In genomic region chr17:68598545-68598961, GRCh38 we compare ENCODE assay signal across 19 cellular contexts. TPM values are rescaled to one million over a fixed set of nuclear protein-coding genes. Genes with fewer than 3 reads are reported as not detected.
DNase-seq lines count a peak whose midpoint lies in the region; ATAC-seq and TF ChIP-seq lines count a peak whose summit lies in the region.
"Had no signal": no experiment of that assay in that cellular context is flagged by ENCODE, and none has a peak within 500 bp of the region (broad histone marks: within the 10 kb centered on the region; RNA-seq: fewer than 3 reads in every experiment).

No MANE protein-coding gene starts in this region.

- H3K9ac ChIP-seq in HUES64 (ENCODE audit: low read depth, low read length), result no peak overlapping the region
- H3K9ac ChIP-seq: BLaER1, KMS-11, neural progenitor cell had no signal

- H3K27me3 ChIP-seq in HUES64 (ENCODE audit: insufficient read depth, low read length) (peaks cover 41% of the 10 kb centered on the region), muscle layer of duodenum (ENCODE audit: low read depth, low read length) (peaks cover 5% of the 10 kb centered on the region), upper lobe of left lung (peaks cover 0 to 21% (median 0%) of the 10 kb centered on the region in 4 donors), transverse colon (peaks cover 65% of the 10 kb centered on the region)
- H3K27me3 ChIP-seq: ascending aorta had no signal

- in situ Hi-C loops in transverse colon (cut with MboI; ENCODE audit: low pct_ligation_motif_present in 1 of 4, low pct_unique_long_range_greater_than_20kb in 1 of 4, low sequenced_read_pairs in 3 of 4), result no loop called here

- no peaks in the 10 kb centered on the region for H3K36me3 ChIP-seq in HUES64 (ENCODE audit: insufficient read depth, low read length)
- H3K36me3 ChIP-seq in muscle layer of duodenum (ENCODE audit: control insufficient read depth in 1 of 2, insufficient read depth in 2 of 2, low read length in 2 of 2), result no peaks in the 10 kb centered on the region
- H3K36me3 ChIP-seq in upper lobe of left lung, result no peaks in the 10 kb centered on the region
- H3K36me3 ChIP-seq in transverse colon, result no peaks in the 10 kb centered on the region
- H3K36me3 ChIP-seq: ascending aorta, BLaER1, gastrocnemius medialis, neural progenitor cell, WERI-Rb-1 had no signal

- TF ChIP-seq EP300 in upper lobe of left lung (IDR thresholded peaks at IDR 0.05) (no peak), transverse colon (IDR thresholded peaks at IDR 0.05; ENCODE audit: low read depth) (no peak)

- ATAC-seq in upper lobe of left lung (ENCODE audit: low FRiP score in 2 of 2) (no peak), HG03442 (IDR thresholded peaks at IDR 0.05; ENCODE audit: unreplicated experiment) (no peak)

- H3K4me1 ChIP-seq in HUES64 (ENCODE audit: insufficient read depth, low read length) (peaks cover 20% of the 10 kb centered on the region), muscle layer of duodenum (ENCODE audit: control insufficient read depth in 1 of 2, insufficient read depth in 2 of 2, low read length in 2 of 2) (peaks cover 2 to 8% of the 10 kb centered on the region in 2 donors), upper lobe of left lung (peaks cover 22 to 52% (median 36%) of the 10 kb centered on the region in 4 donors), transverse colon (peaks cover 0 to 20% (median 13%) of the 10 kb centered on the region in 4 donors)
- H3K4me1 ChIP-seq: BLaER1 had no signal

- no peak for TF ChIP-seq CTCF in foreskin fibroblast (IDR thresholded peaks at IDR 0.05; ENCODE audit: low read depth, low read length)
- TF ChIP-seq CTCF in upper lobe of left lung (IDR thresholded peaks at IDR 0.05), result no peak
- no peak for TF ChIP-seq CTCF in transverse colon (IDR thresholded peaks at IDR 0.05)

- intact Hi-C loops in transverse colon (cut with DNase I; ENCODE audit: low total_unique reads), result no loop called here

- H3K4me3 ChIP-seq in HUES64 (ENCODE audit: low read length) (peak overlapping the region; percentile 64), foreskin fibroblast (ENCODE audit: low read depth in 1 of 2, low read length in 2 of 2) (peak overlapping the region; percentile 62 to 75), muscle layer of duodenum (ENCODE audit: low read depth in 1 of 2, low read length in 2 of 2) (peak overlapping the region; percentile 30 to 45), upper lobe of left lung (peak overlapping the region in 3 of 4 donors; percentile 64 to 76 (median 69)), transverse colon (peak overlapping the region in 1 of 4 donors; percentile 52)
- H3K4me3 ChIP-seq: ascending aorta, BLaER1, neural progenitor cell had no signal

- WGBS in HUES64, result 91% methylated on average over 4 of the region's 4 CpGs
- 64 to 72% methylated on average over 4 of the region's 4 CpGs for WGBS in upper lobe of left lung, 2 donors
- WGBS in transverse colon (ENCODE audit: low coverage in 1 of 2), 2 donors, result 61 to 71% methylated on average over 4 of the region's 4 CpGs

- H3K27ac ChIP-seq in HUES64 (ENCODE audit: low read depth, low read length), result no peak overlapping the region
- peak overlapping the region; percentile 56 for H3K27ac ChIP-seq in muscle layer of duodenum (ENCODE audit: low read length)
- peak overlapping the region; percentile 87 to 93 (median 90) for H3K27ac ChIP-seq in upper lobe of left lung
- no peak overlapping the region for H3K27ac ChIP-seq in transverse colon
- H3K27ac ChIP-seq: ascending aorta, BLaER1, KMS-11, neural progenitor cell, WERI-Rb-1 had no signal

- H3K9me3 ChIP-seq in HUES64 (ENCODE audit: insufficient read depth, low read depth, low read length) (no peaks in the 10 kb centered on the region), muscle layer of duodenum (ENCODE audit: control insufficient read depth in 1 of 2, low read length in 2 of 2) (no peaks in the 10 kb centered on the region), upper lobe of left lung (no peaks in the 10 kb centered on the region), transverse colon (no peaks in the 10 kb centered on the region)
- H3K9me3 ChIP-seq: ascending aorta, gastrocnemius medialis had no signal

- DNase-seq in foreskin fibroblast (no peak), upper lobe of left lung (no peak), transverse colon (no peak), H4 (ENCODE audit: low spot score) (no peak)
- DNase-seq: activated CD4-positive, alpha-beta memory T cell treated with anti-CD3 and anti-CD28 coated beads, Interleukin-2, amount 10 ng/mL, durations not matched to agents 7 days and 5 days; activated naive CD4-positive, alpha-beta T cell treated with anti-CD3 and anti-CD28 coated beads, Interleukin-2, amount 10 ng/mL, durations not matched to agents 7 days and 5 days; activated T-cell treated with anti-CD3 and anti-CD28 coated beads, Interleukin-2, amount 50 U/mL, for 24 hours; NCI-H1048; NCI-H2029 treated with DMSO at 0.1 percent for 48 hours; stimulated activated naive CD4-positive, alpha-beta T cell treated with Interleukin-2 at 50 U/mL for 16 hours; WERI-Rb-1 had no signal

- TF ChIP-seq POLR2A in upper lobe of left lung (IDR thresholded peaks at IDR 0.05), result no peak
- TF ChIP-seq POLR2A in transverse colon (IDR thresholded peaks at IDR 0.05), result no peak

RNA-seq across cellular contexts. Expression of gene FAM20A, which starts 2.6 kb away (rescaled TPM):
- 5.6 TPM for polyA plus RNA-seq in HUES64 (2013, experiment 1 of 2)
- polyA plus RNA-seq in HUES64 (2013, experiment 2 of 2), result 3.9 TPM
- 100 to 1,000 TPM in 2 of 6 donors, 10 to 100 TPM in 4; 40.3 to 150 (median 59.7) TPM for total RNA-seq in upper lobe of left lung
- 1 to 10 TPM; 1.5 to 4.1 (median 3.5) TPM for total RNA-seq in transverse colon
- total RNA-seq in H4 (2014; rRNA removed; shearing (Covaris generic)), result not detected in 2 replicates
- total RNA-seq: activated CD4-positive, alpha-beta memory T cell treated with anti-CD3 and anti-CD28 coated beads, Interleukin-2, amount 10 ng/mL, durations not matched to agents 7 days and 5 days had no signal

Comparison
In these comparisons a context has a peak if more than half of its experiments do, and no peak if none do; other contexts are left out.
1. H3K27ac ChIP-seq: peak in muscle layer of duodenum (single experiment) and upper lobe of left lung (4 of 4); none in HUES64 (single experiment) and transverse colon (0 of 4).
2. RNA of gene FAM20A, which starts 2.6 kb away (total RNA-seq): 40.3 to 150 TPM in upper lobe of left lung; 1.5 to 4.1 TPM in transverse colon and not detected in H4; every median in the first group is over 4 times any median in the second.